Comparison of ENCODE assay signal across 26 cellular contexts in genomic region chr7:76129836-76130235, GRCh38.
"Had no signal": no experiment of that assay in that cellular context is flagged by ENCODE, and none has a peak within 500 bp of the region (broad histone marks: within the 10 kb centered on the region; RNA-seq: fewer than 3 reads in every experiment).

No MANE protein-coding gene starts in this region.

- H3K4me3 Mint-ChIP-seq: activated B cell treated with CpG ODN at 0.5 μM for 24 hours; activated CD8-positive, alpha-beta T cell treated with anti-CD3 and anti-CD28 coated beads for 36 hours; activated naive CD8-positive, alpha-beta T cell treated with anti-CD3 and anti-CD28 coated beads, Interleukin-2, amount 10 ng/mL, durations not matched to agents 7 days and 5 days; activated T-cell treated with anti-CD3 and anti-CD28 coated beads, Interleukin-2, amount 50 U/mL, for 4 hours; activated T-helper 17 cell treated with anti-CD3 and anti-CD28 coated beads, Interleukin-2, amount 50 U/mL, for 72 hours; central memory CD8-positive, alpha-beta T cell; dendritic cell treated with granulocyte-macrophage colony-stimulating factor and Interleukin-4, amounts not matched to agents 40 ng/mL and 50 ng/mL, for 4 days; endodermal cell had no signal

- H3K36me3 ChIP-seq: brain microvascular endothelial cell, gastrocnemius medialis, heart left ventricle, WERI-Rb-1 had no signal

- H3K27me3 ChIP-seq: brain microvascular endothelial cell, dorsolateral prefrontal cortex, gastrocnemius medialis had no signal

- H3K4me3 ChIP-seq: coronary artery, dorsolateral prefrontal cortex, gastrocnemius medialis, heart left ventricle had no signal

- H3K9me3 ChIP-seq: gastrocnemius medialis, heart left ventricle had no signal

- H3K36me3 Mint-ChIP-seq: activated naive CD4-positive, alpha-beta T cell treated with anti-CD3 and anti-CD28 coated beads, Interleukin-2, amount 50 U/mL, for 72 hours; activated naive CD8-positive, alpha-beta T cell treated with anti-CD3 and anti-CD28 coated beads, Interleukin-2, amount 10 ng/mL, durations not matched to agents 7 days and 5 days had no signal

- H3K9me3 Mint-ChIP-seq: activated B cell treated with CpG ODN at 0.5 μM for 24 hours; activated CD8-positive, alpha-beta T cell treated with anti-CD3 and anti-CD28 coated beads for 36 hours; activated naive CD4-positive, alpha-beta T cell treated with anti-CD3 and anti-CD28 coated beads, Interleukin-2, amount 50 U/mL, for 72 hours; activated naive CD8-positive, alpha-beta T cell treated with anti-CD3 and anti-CD28 coated beads, Interleukin-2, amount 10 ng/mL, durations not matched to agents 7 days and 5 days; activated T-cell treated with anti-CD3 and anti-CD28 coated beads, Interleukin-2, amount 50 U/mL, for 4 hours; activated T-helper 17 cell treated with anti-CD3 and anti-CD28 coated beads, Interleukin-2, amount 50 U/mL, for 72 hours; central memory CD8-positive, alpha-beta T cell; dendritic cell treated with granulocyte-macrophage colony-stimulating factor and Interleukin-4, amounts not matched to agents 40 ng/mL and 50 ng/mL, for 4 days; endodermal cell had no signal

- H3K27ac ChIP-seq: brain microvascular endothelial cell, coronary artery, dorsolateral prefrontal cortex, foreskin keratinocyte, gastrocnemius medialis, heart left ventricle, WERI-Rb-1 had no signal

- H3K4me1 ChIP-seq: foreskin keratinocyte, gastrocnemius medialis had no signal

- H3K27ac Mint-ChIP-seq: activated B cell treated with CpG ODN at 0.5 μM for 24 hours; activated CD8-positive, alpha-beta T cell treated with anti-CD3 and anti-CD28 coated beads for 36 hours; activated naive CD8-positive, alpha-beta T cell treated with anti-CD3 and anti-CD28 coated beads, Interleukin-2, amount 10 ng/mL, durations not matched to agents 7 days and 5 days; activated T-helper 17 cell treated with anti-CD3 and anti-CD28 coated beads, Interleukin-2, amount 50 U/mL, for 72 hours; dendritic cell treated with granulocyte-macrophage colony-stimulating factor and Interleukin-4, amounts not matched to agents 40 ng/mL and 50 ng/mL, for 4 days; endodermal cell had no signal

- DNase-seq: activated B cell treated with CpG ODN at 0.5 μM for 24 hours; activated CD4-positive, alpha-beta T cell treated with anti-CD3 and anti-CD28 coated beads for 48 hours; activated CD4-positive, alpha-beta T cell treated with anti-CD3 and anti-CD28 coated beads, Interleukin-2, amount 50 U/mL, for 1 hour; activated CD4-positive, alpha-beta T cell treated with anti-CD3 and anti-CD28 coated beads, Interleukin-2, amount 50 U/mL, for 48 hours; activated CD8-positive, alpha-beta memory T cell treated with anti-CD3 and anti-CD28 coated beads for 24 hours; activated effector memory CD4-positive, alpha-beta T cell treated with Interleukin-2 at 50 U/mL for 16 hours; activated gamma-delta T cell treated with Interleukin-2 at 50 U/mL for 16 hours; activated naive CD4-positive, alpha-beta T cell treated with Interleukin-2 at 50 U/mL for 16 hours; activated naive CD8-positive, alpha-beta T cell treated with anti-CD3 and anti-CD28 coated beads, Interleukin-2, amount 10 ng/mL, durations not matched to agents 7 days and 5 days; activated T-cell treated with anti-CD3 and anti-CD28 coated beads, Interleukin-2, amount 50 U/mL, for 4 hours; amniotic stem cell; dorsolateral prefrontal cortex; effector memory CD4-positive, alpha-beta T cell; endodermal cell; gastrocnemius medialis; glutamatergic neuron had no signal

- H3K27me3 Mint-ChIP-seq: activated T-helper 17 cell treated with anti-CD3 and anti-CD28 coated beads, Interleukin-2, amount 50 U/mL, for 72 hours; dendritic cell treated with granulocyte-macrophage colony-stimulating factor and Interleukin-4, amounts not matched to agents 40 ng/mL and 50 ng/mL, for 4 days had no signal
